14 cellular contexts compared by ENCODE assay signal in the genomic region with DNA sequence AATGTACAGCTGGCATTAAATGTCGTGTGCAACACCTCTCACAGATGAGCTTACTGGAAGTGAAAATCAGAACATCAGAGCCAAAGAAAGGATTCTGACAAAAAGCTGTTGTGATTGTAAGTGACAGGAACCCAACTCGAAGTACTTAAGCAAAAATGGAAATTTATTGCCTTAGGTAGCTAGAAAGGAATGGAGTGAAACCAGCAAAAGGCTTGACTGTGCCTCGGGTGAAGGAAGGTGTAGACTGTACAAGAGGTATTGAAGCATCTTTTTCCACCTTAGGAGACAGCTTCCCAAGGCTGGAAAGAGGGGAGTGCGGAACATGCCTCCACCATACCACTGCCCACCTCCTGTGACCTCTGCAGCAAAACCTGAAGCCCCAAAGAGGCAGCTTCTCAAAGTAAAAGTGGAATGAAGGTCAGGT. TPM values are rescaled to one million over a fixed set of nuclear protein-coding genes. Genes with fewer than 3 reads are reported as not detected.
DNase-seq lines count a peak whose midpoint lies in the region; ATAC-seq and TF ChIP-seq lines count a peak whose summit lies in the region.
"Had no signal": no experiment of that assay in that cellular context is flagged by ENCODE, and none has a peak within 500 bp of the region (broad histone marks: within the 10 kb centered on the region; RNA-seq: fewer than 3 reads in every experiment).

No MANE protein-coding gene starts in this region.

- no peak for TF ChIP-seq POLR2A in adrenal gland (IDR thresholded peaks at IDR 0.05)

- H4K8ac ChIP-seq in mesendoderm (ENCODE audit: low read depth, low read length) = no peak overlapping the region

- H3K27me3 Mint-ChIP-seq in chondrocyte (ENCODE audit: low read depth) = no peaks in the 10 kb centered on the region
- no peaks in the 10 kb centered on the region for H3K27me3 Mint-ChIP-seq in activated CD4-positive, alpha-beta memory T cell treated with anti-CD3 and anti-CD28 coated beads, Interleukin-2, amount 10 ng/mL, durations not matched to agents 7 days and 5 days

- no peaks in the 10 kb centered on the region for H3K79me2 ChIP-seq in mesendoderm (ENCODE audit: control insufficient read depth, insufficient read depth, low read length)

- POLR2A ChIA-PET in activated CD4-positive, alpha-beta memory T cell treated with anti-CD3 and anti-CD28 coated beads, Interleukin-2, amount 10 ng/mL, durations not matched to agents 7 days and 5 days (lab: Charles Lee) = interaction anchor here (0.8 kb wide), 1 partner anchor 20 kb away, joined by 3 read pairs; no protein-coding TSS in a partner anchor

- H2BK5ac ChIP-seq in mesendoderm (ENCODE audit: low read length) = no peak overlapping the region

- no peaks in the 10 kb centered on the region for H3K36me3 Mint-ChIP-seq in chondrocyte (ENCODE audit: low read depth)
- H3K36me3 Mint-ChIP-seq in activated CD4-positive, alpha-beta memory T cell treated with anti-CD3 and anti-CD28 coated beads, Interleukin-2, amount 10 ng/mL, durations not matched to agents 7 days and 5 days (ENCODE audit: low read depth) = no peaks in the 10 kb centered on the region
- H3K36me3 Mint-ChIP-seq: activated naive CD8-positive, alpha-beta T cell treated with anti-CD3 and anti-CD28 coated beads, Interleukin-2, amount 10 ng/mL, durations not matched to agents 7 days and 5 days had no signal

- ATAC-seq in right cardiac atrium = no peak
- ATAC-seq in Right ventricle myocardium superior (ENCODE audit: poor library complexity) = no peak

- DNase-seq in right cardiac atrium (no peak), Right ventricle myocardium superior (no peak), chondrocyte (ENCODE audit: low spot score) (no peak), mesendoderm (no peak), adrenal gland (no peak), pons (ENCODE audit: low spot score) (no peak), NCI-H1436 (lab: John Stamatoyannopoulos, UW) (no peak)
- DNase-seq in activated CD4-positive, alpha-beta memory T cell treated with anti-CD3 and anti-CD28 coated beads, Interleukin-2, amount 10 ng/mL, durations not matched to agents 7 days and 5 days = no peak
- DNase-seq: activated CD4-positive, alpha-beta T cell treated with anti-CD3 and anti-CD28 coated beads for 1 hour; activated naive CD8-positive, alpha-beta T cell treated with anti-CD3 and anti-CD28 coated beads, Interleukin-2, amount 10 ng/mL, durations not matched to agents 7 days and 5 days; activated T-cell treated with anti-CD3 and anti-CD28 coated beads for 4 hours; NCI-H187 treated with DMSO at 0.1 percent for 48 hours had no signal

- no peak overlapping the region for H3K4me3 ChIP-seq in right cardiac atrium (ENCODE audit: low read length)
- H3K4me3 ChIP-seq in mesendoderm (ENCODE audit: low read length) = no peak overlapping the region
- H3K4me3 ChIP-seq in adrenal gland = no peak overlapping the region

- no peak overlapping the region for H2AK5ac ChIP-seq in mesendoderm (ENCODE audit: low read length)

- H3K4me1 ChIP-seq in right cardiac atrium (ENCODE audit: control insufficient read depth, insufficient read depth, low read length) = peaks cover 6% of the 10 kb centered on the region
- peaks cover 6% of the 10 kb centered on the region for H3K4me1 ChIP-seq in mesendoderm (ENCODE audit: control insufficient read depth, low read depth, low read length)
- peaks cover 9 to 23% of the 10 kb centered on the region in 2 donors for H3K4me1 ChIP-seq in adrenal gland (replicated peaks in 1 of 2)

- H3K4me1 Mint-ChIP-seq in chondrocyte (ENCODE audit: low read depth) = peaks cover 52% of the 10 kb centered on the region
- H3K4me1 Mint-ChIP-seq in activated CD4-positive, alpha-beta memory T cell treated with anti-CD3 and anti-CD28 coated beads, Interleukin-2, amount 10 ng/mL, durations not matched to agents 7 days and 5 days = peaks cover 37% of the 10 kb centered on the region

- H3K23ac ChIP-seq in mesendoderm (ENCODE audit: low read length) = no peak overlapping the region

- no peak overlapping the region for H3K4me3 Mint-ChIP-seq in chondrocyte (ENCODE audit: unreplicated experiment)
- H3K4me3 Mint-ChIP-seq in activated CD4-positive, alpha-beta memory T cell treated with anti-CD3 and anti-CD28 coated beads, Interleukin-2, amount 10 ng/mL, durations not matched to agents 7 days and 5 days = no peak overlapping the region
- H3K4me3 Mint-ChIP-seq: activated naive CD8-positive, alpha-beta T cell treated with anti-CD3 and anti-CD28 coated beads, Interleukin-2, amount 10 ng/mL, durations not matched to agents 7 days and 5 days; T-helper 1 cell treated with Interleukin-12 subunit alpha and Interleukin-12 subunit beta and Interleukin-4 antibody, amounts not matched to agents 30 μg/mL and 1 μg/mL, for 36 hours had no signal

- H3K36me3 ChIP-seq in mesendoderm (ENCODE audit: control insufficient read depth, insufficient read depth, low read length) (no peaks in the 10 kb centered on the region), adrenal gland (replicated peaks in 1 of 2) (no peaks in the 10 kb centered on the region)

- no peak overlapping the region for H2BK120ac ChIP-seq in mesendoderm (ENCODE audit: low read depth, low read length)

- no peak for TF ChIP-seq CTCF in chondrocyte (IDR thresholded peaks at IDR 0.05)
- TF ChIP-seq CTCF in adrenal gland (IDR thresholded peaks at IDR 0.05) = no peak

- peak overlapping the region; percentile 21 for H2BK15ac ChIP-seq in mesendoderm (replicated peaks; ENCODE audit: low read depth)

- H3K27me3 ChIP-seq in right cardiac atrium (ENCODE audit: control insufficient read depth, insufficient read depth) (no peaks in the 10 kb centered on the region), mesendoderm (ENCODE audit: insufficient read depth, low read length, poor library complexity) (no peaks in the 10 kb centered on the region), adrenal gland (no peaks in the 10 kb centered on the region)

- H3K9me3 ChIP-seq in right cardiac atrium (ENCODE audit: control insufficient read depth, low read length) (no peaks in the 10 kb centered on the region), adrenal gland (replicated peaks in 1 of 3) (no peaks in the 10 kb centered on the region)

- no peak overlapping the region for H3K4ac ChIP-seq in mesendoderm (ENCODE audit: low read depth, low read length)

- H3K27ac Mint-ChIP-seq in chondrocyte (ENCODE audit: unreplicated experiment) = peak overlapping the region; percentile 27
- H3K27ac Mint-ChIP-seq in activated CD4-positive, alpha-beta memory T cell treated with anti-CD3 and anti-CD28 coated beads, Interleukin-2, amount 10 ng/mL, durations not matched to agents 7 days and 5 days = no peak overlapping the region
- H3K27ac Mint-ChIP-seq: activated naive CD8-positive, alpha-beta T cell treated with anti-CD3 and anti-CD28 coated beads, Interleukin-2, amount 10 ng/mL, durations not matched to agents 7 days and 5 days; T-helper 1 cell treated with Interleukin-12 subunit alpha and Interleukin-12 subunit beta and Interleukin-4 antibody, amounts not matched to agents 30 μg/mL and 1 μg/mL, for 36 hours had no signal

- no peak overlapping the region for H4K5ac ChIP-seq in mesendoderm (ENCODE audit: low read length)

- peak overlapping the region; percentile 71 for H3K27ac ChIP-seq in right cardiac atrium (ENCODE audit: low read length)
- H3K27ac ChIP-seq in mesendoderm (ENCODE audit: low read depth, low read length) = no peak overlapping the region
- peak overlapping the region in 2 of 5 donors; percentile 74 to 78 for H3K27ac ChIP-seq in adrenal gland
- H3K27ac ChIP-seq: HL-60 had no signal

- intact Hi-C loops in right cardiac atrium (cut with DNase I) = no loop called here
- intact Hi-C loops in Right ventricle myocardium superior (cut with DNase I) = no loop called here
- intact Hi-C loops in adrenal gland (cut with DNase I) = no loop called here

- H3K56ac ChIP-seq in mesendoderm (ENCODE audit: low read length) = no peak overlapping the region

- H3K9ac ChIP-seq in mesendoderm (ENCODE audit: low read length) = no peak overlapping the region

- H3K79me1 ChIP-seq in mesendoderm (ENCODE audit: low read length) = no peaks in the 10 kb centered on the region

- H3K18ac ChIP-seq in mesendoderm (ENCODE audit: low read length) = peak overlapping the region; percentile 54

- H3K4me2 ChIP-seq in mesendoderm (ENCODE audit: low read length) = no peak overlapping the region

- CTCF ChIA-PET in activated CD4-positive, alpha-beta memory T cell treated with anti-CD3 and anti-CD28 coated beads, Interleukin-2, amount 10 ng/mL, durations not matched to agents 7 days and 5 days (lab: Charles Lee) = interaction anchor here (1.3 to 1.8 kb wide), 2 partner anchors 24 to 31 kb away, joined by 3 to 10 read pairs; no protein-coding TSS in a partner anchor

- H3K9me3 Mint-ChIP-seq in chondrocyte (ENCODE audit: low read depth) = no peaks in the 10 kb centered on the region
- peaks cover 2% of the 10 kb centered on the region for H3K9me3 Mint-ChIP-seq in activated CD4-positive, alpha-beta memory T cell treated with anti-CD3 and anti-CD28 coated beads, Interleukin-2, amount 10 ng/mL, durations not matched to agents 7 days and 5 days
- H3K9me3 Mint-ChIP-seq: activated naive CD8-positive, alpha-beta T cell treated with anti-CD3 and anti-CD28 coated beads, Interleukin-2, amount 10 ng/mL, durations not matched to agents 7 days and 5 days; T-helper 1 cell treated with Interleukin-12 subunit alpha and Interleukin-12 subunit beta and Interleukin-4 antibody, amounts not matched to agents 30 μg/mL and 1 μg/mL, for 36 hours had no signal

- 83% methylated on average over 4 of the region's 4 CpGs for WGBS in right cardiac atrium
- WGBS in mesendoderm (ENCODE audit: extremely low coverage, insufficient coverage, low lambda C conversion rate) = no CpG with 5 or more reads among the region's 4 CpGs
- WGBS in adrenal gland, 4 donors = 80 to 83% (median 81%) methylated on average over 4 of the region's 4 CpGs

RNA-seq across cellular contexts. Expression of a gene that starts 27.3 kb away (rescaled TPM):
- total RNA-seq in right cardiac atrium (100 to 1,000 TPM; 453 to 583 (median 494) TPM), Right ventricle myocardium superior (458 TPM), chondrocyte (951 to 1,280 TPM (median 1,183 TPM) in 3 replicates), adrenal gland (100 to 1,000 TPM; 288 to 803 (median 331) TPM)
- polyA plus RNA-seq in right cardiac atrium (259 TPM), adrenal gland (100 to 1,000 TPM in 2 of 3 donors, 10 to 100 TPM in 1; 93.3 to 400 (median 105) TPM)
- 237 TPM for polyA plus RNA-seq in mesendoderm (2013, experiment 1 of 2)
- 240 TPM for polyA plus RNA-seq in mesendoderm (2013, experiment 2 of 2)
- total RNA-seq in activated CD4-positive, alpha-beta memory T cell treated with anti-CD3 and anti-CD28 coated beads, Interleukin-2, amount 10 ng/mL, durations not matched to agents 7 days and 5 days = 100 to 1,000 TPM; 233 to 242 TPM
